19 cellular contexts compared by ENCODE assay signal in genomic region chr1:23638786-23639241, GRCh38. TPM values are rescaled to one million over a fixed set of nuclear protein-coding genes. Genes with fewer than 3 reads are reported as not detected.
A peak's percentile ranks its signal among the peaks of the same experiment; 100 is the strongest.
DNase-seq lines count a peak whose midpoint lies in the region; ATAC-seq, FAIRE-seq and TF ChIP-seq lines count a peak whose summit lies in the region.
"Had no signal": no experiment of that assay in that cellular context is flagged by ENCODE, and none has a peak within 500 bp of the region (broad histone marks: within the 10 kb centered on the region; RNA-seq: fewer than 3 reads in every experiment).

No MANE protein-coding gene starts in this region.

- no CpG with 5 or more reads among the region's 5 CpGs for WGBS in IMR-90 (ENCODE audit: extremely low coverage in 2 of 2, insufficient read length in 1 of 2), 2 experiments
- no CpG with 5 or more reads among the region's 5 CpGs for WGBS in neuronal stem cell (ENCODE audit: extremely low coverage in 2 of 2, insufficient read length in 2 of 2, insufficient replicate concordance in 1 of 2), 2 donors

- H2AFZ ChIP-seq in IMR-90 (replicated peaks; ENCODE audit: low read length, poor library complexity) (no peak overlapping the region), astrocyte (ENCODE audit: low read depth, low read length) (no peak overlapping the region), neuronal stem cell (ENCODE audit: low read length) (no peak overlapping the region)

- H3K4me1 Mint-ChIP-seq in astrocyte (ENCODE audit: low read depth, unreplicated experiment), result no peaks in the 10 kb centered on the region
- peaks cover 24% of the 10 kb centered on the region for H3K4me1 Mint-ChIP-seq in activated CD4-positive, alpha-beta T cell treated with anti-CD3 and anti-CD28 coated beads, Interleukin-2, amount 10 ng/mL, durations not matched to agents 24 days and 14 days
- H3K4me1 Mint-ChIP-seq in activated CD4-positive, alpha-beta T cell treated with anti-CD3 and anti-CD28 coated beads for 36 hours, result peaks cover 26% of the 10 kb centered on the region

- H3K4me3 Mint-ChIP-seq in astrocyte (ENCODE audit: unreplicated experiment), result peak overlapping the region; percentile 36
- no peak overlapping the region for H3K4me3 Mint-ChIP-seq in activated CD4-positive, alpha-beta T cell treated with anti-CD3 and anti-CD28 coated beads, Interleukin-2, amount 10 ng/mL, durations not matched to agents 24 days and 14 days
- no peak overlapping the region for H3K4me3 Mint-ChIP-seq in activated CD4-positive, alpha-beta T cell treated with anti-CD3 and anti-CD28 coated beads for 36 hours
- H3K4me3 Mint-ChIP-seq: activated naive CD8-positive, alpha-beta T cell treated with anti-CD3 and anti-CD28 coated beads for 36 hours; CD4-positive, alpha-beta memory T cell had no signal

- H3K27me3 Mint-ChIP-seq in astrocyte (ENCODE audit: low read depth, unreplicated experiment), result peaks cover 18% of the 10 kb centered on the region
- no peaks in the 10 kb centered on the region for H3K27me3 Mint-ChIP-seq in activated CD4-positive, alpha-beta T cell treated with anti-CD3 and anti-CD28 coated beads, Interleukin-2, amount 10 ng/mL, durations not matched to agents 24 days and 14 days
- no peaks in the 10 kb centered on the region for H3K27me3 Mint-ChIP-seq in activated CD4-positive, alpha-beta T cell treated with anti-CD3 and anti-CD28 coated beads for 36 hours
- H3K27me3 Mint-ChIP-seq: activated naive CD8-positive, alpha-beta T cell treated with anti-CD3 and anti-CD28 coated beads for 36 hours; CD4-positive, alpha-beta memory T cell had no signal

- CTCF ChIA-PET in IMR-90 (lab: Yijun Ruan, JAX), result interaction anchor here (6.4 kb wide), 1 partner anchor 94 kb away, joined by 49 read pairs; no protein-coding TSS in a partner anchor
- CTCF ChIA-PET in activated CD4-positive, alpha-beta T cell treated with anti-CD3 and anti-CD28 coated beads for 36 hours (lab: Charles Lee), result interaction anchor here (0.6 to 13.2 kb wide), 11 partner anchors 11 to 1084 kb away, joined by 3 to 678 read pairs (median 5); partner anchors contain the start of genes ASAP3, ID3 and RPL11

- H3K9ac ChIP-seq in IMR-90 (ENCODE audit: low read depth, low read length) (no peak overlapping the region), astrocyte (ENCODE audit: low read length) (no peak overlapping the region), neuronal stem cell (ENCODE audit: low read depth, low read length, poor library complexity) (no peak overlapping the region)

- BruUV-seq in IMR-90 (replicated peaks; lab: Mats Ljungman, UMichigan), result no TSS peak

- H3K9me3 ChIP-seq in BE2C (no peaks in the 10 kb centered on the region), IMR-90 (ENCODE audit: control insufficient read depth, insufficient read depth, low read length) (no peaks in the 10 kb centered on the region), astrocyte (ENCODE audit: insufficient read depth, low read depth, low read length) (no peaks in the 10 kb centered on the region), neuronal stem cell (replicated peaks in 1 of 2; ENCODE audit: control insufficient read depth in 2 of 2, insufficient read depth in 1 of 2, low read depth in 1 of 2, low read length in 2 of 2) (no peaks in the 10 kb centered on the region)
- H3K9me3 ChIP-seq: ovary, vagina had no signal

- H2AK9ac ChIP-seq in IMR-90 (replicated peaks; ENCODE audit: low read depth, low read length, poor library complexity), result no peak overlapping the region

- DNase-seq in BE2C (peak; percentile 36), IMR-90 (peak; percentile 13), astrocyte (ENCODE audit: low read depth) (no peak), neuronal stem cell (ENCODE audit: low spot score) (no peak), hippocampal formation (lab: John Stamatoyannopoulos, UW) (no peak)
- DNase-seq in activated CD4-positive, alpha-beta T cell treated with anti-CD3 and anti-CD28 coated beads, Interleukin-2, amount 10 ng/mL, durations not matched to agents 24 days and 14 days, result no peak
- DNase-seq in activated CD4-positive, alpha-beta T cell treated with anti-CD3 and anti-CD28 coated beads for 36 hours, result no peak
- DNase-seq: activated CD4-positive, CD25-positive, alpha-beta regulatory T cell; activated naive CD8-positive, alpha-beta T cell treated with anti-CD3 and anti-CD28 coated beads for 36 hours; CD4-positive, alpha-beta memory T cell; cerebellar nuclear complex; MM.1S; NCI-H446; ovary; stimulated activated naive CD8-positive, alpha-beta T cell treated with anti-CD3 and anti-CD28 coated beads, Interleukin-15, Interleukin-2, amounts not matched to agents 100 U/mL and 50 U/mL, for 24 hours had no signal

- H4K20me1 ChIP-seq in IMR-90 (ENCODE audit: insufficient read depth, low read length) (no peaks in the 10 kb centered on the region), astrocyte (ENCODE audit: insufficient read depth, low read length) (no peaks in the 10 kb centered on the region)

- H3K27ac ChIP-seq in IMR-90 (ENCODE audit: insufficient read depth, low read length) (no peak overlapping the region), astrocyte (ENCODE audit: low read depth, low read length) (no peak overlapping the region), neuronal stem cell (replicated peaks; ENCODE audit: low read length) (no peak overlapping the region)
- H3K27ac ChIP-seq: ovary had no signal

- no peaks in the 10 kb centered on the region for H3K36me3 Mint-ChIP-seq in astrocyte (ENCODE audit: low read depth, unreplicated experiment)
- no peaks in the 10 kb centered on the region for H3K36me3 Mint-ChIP-seq in activated CD4-positive, alpha-beta T cell treated with anti-CD3 and anti-CD28 coated beads, Interleukin-2, amount 10 ng/mL, durations not matched to agents 24 days and 14 days (ENCODE audit: low read depth)
- H3K36me3 Mint-ChIP-seq in activated CD4-positive, alpha-beta T cell treated with anti-CD3 and anti-CD28 coated beads for 36 hours (ENCODE audit: low read depth), result no peaks in the 10 kb centered on the region
- H3K36me3 Mint-ChIP-seq: activated naive CD8-positive, alpha-beta T cell treated with anti-CD3 and anti-CD28 coated beads for 36 hours; CD4-positive, alpha-beta memory T cell had no signal

- H2AK5ac ChIP-seq in IMR-90 (ENCODE audit: low read depth, low read length) (0 out of 2 replicates have a peak overlapping the region, but pooled peaks have one; percentile 34), neuronal stem cell (ENCODE audit: low read depth, low read length) (no peak overlapping the region)

- TF ChIP-seq CTCF in BE2C (IDR thresholded peaks at IDR 0.05; ENCODE audit: low read depth, low read length), result no peak
- no peak for TF ChIP-seq CTCF in IMR-90 (conservative IDR thresholded peaks at IDR 0.05; ENCODE audit: low read depth, low read length)
- no peak for TF ChIP-seq CTCF in astrocyte (IDR thresholded peaks at IDR 0.05; ENCODE audit: insufficient read depth, low read depth, low read length)

- H3K9me1 ChIP-seq in IMR-90 (ENCODE audit: insufficient read depth, low read length), result peaks cover 5% of the 10 kb centered on the region

- H3K36me3 ChIP-seq in BE2C (no peaks in the 10 kb centered on the region), IMR-90 (ENCODE audit: control insufficient read depth, insufficient read depth, low read length) (no peaks in the 10 kb centered on the region), astrocyte (ENCODE audit: insufficient read depth, low read length) (no peaks in the 10 kb centered on the region), neuronal stem cell (replicated peaks in 1 of 2; ENCODE audit: control insufficient read depth in 2 of 2, insufficient read depth in 2 of 2, low read length in 2 of 2) (no peaks in the 10 kb centered on the region)
- H3K36me3 ChIP-seq: ovary, vagina had no signal

- no peaks in the 10 kb centered on the region for H3K79me2 ChIP-seq in astrocyte (ENCODE audit: insufficient read depth, low read length)

- H4K5ac ChIP-seq in IMR-90 (ENCODE audit: low read depth, low read length), result no peak overlapping the region

- H2BK120ac ChIP-seq in IMR-90 (ENCODE audit: low read depth, low read length) (no peak overlapping the region), neuronal stem cell (ENCODE audit: low read depth, low read length) (no peak overlapping the region)

- in situ Hi-C loops in IMR-90 (cut with MboI; ENCODE audit: low sequenced_read_pairs), result loop anchor here (5.0 to 25.0 kb wide), 2 partner anchors 92 to 652 kb away; no protein-coding TSS in a partner anchor

- no peak for FAIRE-seq in astrocyte (lab: Jason Lieb, UNC)
- FAIRE-seq: GM12878, H54, keratinocyte had no signal

- H3K23ac ChIP-seq in IMR-90 (ENCODE audit: low read depth, low read length) (no peak overlapping the region), neuronal stem cell (ENCODE audit: low read depth, low read length, poor library complexity) (no peak overlapping the region)

- H2BK20ac ChIP-seq in IMR-90 (ENCODE audit: low read depth, low read length), result no peak overlapping the region

- H4K91ac ChIP-seq in IMR-90 (ENCODE audit: insufficient read depth, low read depth, low read length) (no peak overlapping the region), neuronal stem cell (ENCODE audit: low read depth, low read length, poor library complexity) (no peak overlapping the region)

- H2BK15ac ChIP-seq in IMR-90 (ENCODE audit: low read depth, low read length) (no peak overlapping the region), neuronal stem cell (ENCODE audit: low read length) (no peak overlapping the region)

- dilution Hi-C loops in IMR-90 (cut with HindIII; ENCODE audit: low sequenced_read_pairs, unreplicated experiment), result no loop called here

- no peak overlapping the region for H2BK5ac ChIP-seq in IMR-90 (ENCODE audit: low read depth, low read length, poor library complexity, severe bottlenecking)
- H2BK5ac ChIP-seq in neuronal stem cell (ENCODE audit: low read length), result peak overlapping the region; percentile 79

- H3K4ac ChIP-seq in IMR-90 (ENCODE audit: low read depth, low read length) (no peak overlapping the region), neuronal stem cell (ENCODE audit: low read length) (no peak overlapping the region)

- no peak overlapping the region for H2BK12ac ChIP-seq in neuronal stem cell (ENCODE audit: low read length)

- no peak overlapping the region for H3K4me2 ChIP-seq in IMR-90 (ENCODE audit: low read depth, low read length)
- H3K4me2 ChIP-seq in astrocyte (ENCODE audit: low read length), result no peak overlapping the region
- H3K4me2 ChIP-seq in neuronal stem cell (ENCODE audit: insufficient read depth, low read length, poor library complexity, severe bottlenecking), result no peak overlapping the region

- TF ChIP-seq POLR2A in IMR-90 (IDR thresholded peaks at IDR 0.05; ENCODE audit: low read depth, low read length), result no peak

- H4K8ac ChIP-seq in IMR-90 (ENCODE audit: low read depth in 2 of 2, low read length in 2 of 2), result no peak overlapping the region
- no peak overlapping the region for H4K8ac ChIP-seq in neuronal stem cell (ENCODE audit: low read depth, low read length)

- POLR2A ChIA-PET in IMR-90 (lab: Charles Lee; ENCODE audit: unreplicated experiment), result no interaction called here
- POLR2A ChIA-PET in activated CD4-positive, alpha-beta T cell treated with anti-CD3 and anti-CD28 coated beads for 36 hours (lab: Charles Lee), result no interaction called here

- H3K18ac ChIP-seq in IMR-90 (ENCODE audit: low read depth, low read length) (no peak overlapping the region), neuronal stem cell (ENCODE audit: low read length) (no peak overlapping the region)

- no peak for ATAC-seq in IMR-90 (ENCODE audit: low read depth)
- ATAC-seq in activated CD4-positive, alpha-beta T cell treated with anti-CD3 and anti-CD28 coated beads for 36 hours, result no peak
- ATAC-seq: GM12878; stimulated activated naive CD8-positive, alpha-beta T cell treated with anti-CD3 and anti-CD28 coated beads, Interleukin-15, Interleukin-2, amounts not matched to agents 100 U/mL and 50 U/mL, for 24 hours had no signal

- no peak overlapping the region for H3K14ac ChIP-seq in IMR-90 (replicated peaks; ENCODE audit: low read depth, low read length)
- H3K14ac ChIP-seq in neuronal stem cell (ENCODE audit: low read length), result no peak overlapping the region

- H3K27me3 ChIP-seq in BE2C (no peaks in the 10 kb centered on the region), IMR-90 (ENCODE audit: control insufficient read depth, insufficient read depth, low read length) (peaks cover 2% of the 10 kb centered on the region), astrocyte (ENCODE audit: insufficient read depth, low read length) (no peaks in the 10 kb centered on the region), neuronal stem cell (ENCODE audit: control insufficient read depth in 3 of 3, insufficient read depth in 3 of 3, low read depth in 1 of 3, low read length in 3 of 3) (peaks cover 0 to 5% (median 0%) of the 10 kb centered on the region in 3 experiments)
- H3K27me3 ChIP-seq: ovary, vagina had no signal

- intact Hi-C loops in IMR-90 (cut with micrococcal nuclease), result loop anchor here (10.0 kb wide), 1 partner anchor 664 kb away; the partner anchor contains the start of gene LACTBL1
- intact Hi-C loops in activated CD4-positive, alpha-beta T cell treated with anti-CD3 and anti-CD28 coated beads, Interleukin-2, amount 10 ng/mL, durations not matched to agents 24 days and 14 days (cut with micrococcal nuclease), result no loop called here
- intact Hi-C loops in activated CD4-positive, alpha-beta T cell treated with anti-CD3 and anti-CD28 coated beads for 36 hours (cut with DNase I, micrococcal nuclease), result loop anchor here in 1 of 2 experiments (5.0 kb wide), 1 partner anchor 142 kb away; no protein-coding TSS in a partner anchor

- H3K79me1 ChIP-seq in IMR-90 (ENCODE audit: low read depth in 1 of 2, low read length in 2 of 2) (peaks cover 7 to 27% of the 10 kb centered on the region in 2 experiments; a peak in 3 of 4 replicates), neuronal stem cell (ENCODE audit: low read depth, low read length) (no peaks in the 10 kb centered on the region)

- no peak overlapping the region for H3K27ac Mint-ChIP-seq in astrocyte (ENCODE audit: unreplicated experiment)
- no peak overlapping the region for H3K27ac Mint-ChIP-seq in activated CD4-positive, alpha-beta T cell treated with anti-CD3 and anti-CD28 coated beads, Interleukin-2, amount 10 ng/mL, durations not matched to agents 24 days and 14 days
- no peak overlapping the region for H3K27ac Mint-ChIP-seq in activated CD4-positive, alpha-beta T cell treated with anti-CD3 and anti-CD28 coated beads for 36 hours
- H3K27ac Mint-ChIP-seq: activated naive CD8-positive, alpha-beta T cell treated with anti-CD3 and anti-CD28 coated beads for 36 hours had no signal

- TF ChIP-seq RAD21 in IMR-90 (IDR thresholded peaks at IDR 0.05; ENCODE audit: low read length), result no peak

- H3K4me3 ChIP-seq in BE2C (ENCODE audit: low read depth, low read length), result no peak overlapping the region
- H3K4me3 ChIP-seq in IMR-90 (ENCODE audit: insufficient read depth, low read depth, low read length), result no peak overlapping the region
- H3K4me3 ChIP-seq in astrocyte (ENCODE audit: insufficient read depth, low read depth, low read length), result no peak overlapping the region
- H3K4me3 ChIP-seq in neuronal stem cell (ENCODE audit: low read length in 2 of 2), result no peak overlapping the region
- H3K4me3 ChIP-seq: GM12878, ovary, vagina had no signal

- no peaks in the 10 kb centered on the region for H3K9me3 Mint-ChIP-seq in astrocyte (ENCODE audit: unreplicated experiment)
- H3K9me3 Mint-ChIP-seq in activated CD4-positive, alpha-beta T cell treated with anti-CD3 and anti-CD28 coated beads, Interleukin-2, amount 10 ng/mL, durations not matched to agents 24 days and 14 days, result no peaks in the 10 kb centered on the region
- H3K9me3 Mint-ChIP-seq in activated CD4-positive, alpha-beta T cell treated with anti-CD3 and anti-CD28 coated beads for 36 hours (ENCODE audit: low read depth), result no peaks in the 10 kb centered on the region
- H3K9me3 Mint-ChIP-seq: activated naive CD8-positive, alpha-beta T cell treated with anti-CD3 and anti-CD28 coated beads for 36 hours; CD4-positive, alpha-beta memory T cell had no signal

- peaks cover 26% of the 10 kb centered on the region for H3K4me1 ChIP-seq in BE2C
- peaks cover 6% of the 10 kb centered on the region for H3K4me1 ChIP-seq in IMR-90 (ENCODE audit: control insufficient read depth, insufficient read depth, low read length)
- peaks cover 5% of the 10 kb centered on the region for H3K4me1 ChIP-seq in astrocyte (ENCODE audit: insufficient read depth, low read length)
- H3K4me1 ChIP-seq in neuronal stem cell (ENCODE audit: control insufficient read depth in 2 of 2, insufficient read depth in 1 of 2, low read depth in 1 of 2, low read length in 2 of 2), result peaks cover 7 to 18% of the 10 kb centered on the region in 2 donors

- no peak overlapping the region for H3K56ac ChIP-seq in IMR-90 (ENCODE audit: extremely low read depth, insufficient read depth, low read length)

RNA-seq across cellular contexts. Expression of gene RPL11, which starts 52.8 kb away (rescaled TPM):
- 773 TPM for polyA plus RNA-seq in BE2C (2012; ENCODE audit: insufficient read depth, insufficient read length, low read depth)
- total RNA-seq in IMR-90 (2012; rRNA removed) (452 and 980 TPM in 2 replicates), astrocyte (737 and 804 TPM in 2 replicates)
- polyA plus RNA-seq in IMR-90 (2012; rRNA removed), result 1,692 and 1,751 TPM in 2 replicates
- 209 and 733 TPM in 2 replicates for polyA plus RNA-seq in IMR-90 (2012; cell fraction: cytosol; rRNA removed)
- 34.7 and 396 TPM in 2 replicates for polyA plus RNA-seq in IMR-90 (2012; cell fraction: nucleus; rRNA removed; ENCODE audit: low replicate concordance)
- polyA plus RNA-seq in neuronal stem cell (2013, experiment 1 of 2), result 2,607 TPM
- polyA plus RNA-seq in neuronal stem cell (2013, experiment 2 of 2), result 2,636 TPM
- total RNA-seq in activated CD4-positive, alpha-beta T cell treated with anti-CD3 and anti-CD28 coated beads, Interleukin-2, amount 10 ng/mL, durations not matched to agents 24 days and 14 days, result 1,147 and 1,194 TPM in 2 replicates
- 1,000 to 10,000 TPM; 1,003 to 1,481 TPM for total RNA-seq in activated CD4-positive, alpha-beta T cell treated with anti-CD3 and anti-CD28 coated beads for 36 hours

Comparison
In these comparisons a context has a peak if more than half of its experiments do, and no peak if none do; other contexts are left out.
1. DNase-seq: peak in BE2C (single experiment) and IMR-90 (single experiment); none in astrocyte (single experiment), neuronal stem cell (single experiment), activated CD4-positive, alpha-beta T cell treated with anti-CD3 and anti-CD28 coated beads, Interleukin-2, amount 10 ng/mL, durations not matched to agents 24 days and 14 days (single experiment), hippocampal formation (0 of 2) and activated CD4-positive, alpha-beta T cell treated with anti-CD3 and anti-CD28 coated beads for 36 hours (single experiment).